Comparison of ENCODE assay signal across 8 cellular contexts in the genomic region with DNA sequence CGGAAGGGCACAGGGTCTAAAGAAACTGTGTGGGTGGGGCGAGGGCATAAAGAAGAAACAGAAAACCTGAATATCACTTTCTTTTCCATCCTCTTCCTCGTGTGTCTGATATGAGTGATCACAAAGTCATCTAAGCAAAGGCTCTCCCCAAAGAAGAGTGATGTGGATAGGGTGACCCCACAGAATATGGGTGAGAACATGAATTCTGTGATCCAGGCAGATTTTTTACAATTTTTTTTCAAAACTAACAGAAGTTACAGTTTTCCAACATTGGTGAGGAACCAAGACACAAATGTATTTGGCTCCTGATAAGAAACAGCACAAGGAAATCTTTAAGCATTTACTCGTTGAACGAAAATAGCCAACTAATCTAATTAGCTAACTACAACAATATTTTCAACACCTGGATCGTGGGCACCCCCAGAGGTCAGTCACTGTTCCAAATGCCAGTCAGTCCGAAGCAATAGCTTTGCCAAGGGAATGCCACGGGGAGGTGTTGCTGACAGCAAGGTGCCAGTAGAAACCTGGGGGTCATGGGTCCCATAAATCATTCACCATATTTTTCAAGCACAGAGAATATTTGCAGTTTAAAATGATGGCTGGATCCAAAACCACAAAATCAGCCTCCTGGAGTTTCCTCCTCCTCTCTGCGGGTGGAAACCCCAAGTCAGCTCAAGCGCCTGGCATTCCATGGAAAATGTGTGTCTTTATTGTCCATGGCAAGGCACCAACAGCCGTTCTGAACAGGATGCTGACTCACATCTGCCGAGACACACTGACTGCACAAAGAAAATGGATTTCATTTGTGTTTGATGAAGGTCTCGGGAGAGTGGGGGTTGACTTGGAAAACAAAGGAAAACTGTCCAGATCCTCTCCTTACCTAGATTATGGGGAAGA. TPM values are rescaled to one million over a fixed set of nuclear protein-coding genes. Genes with fewer than 3 reads are reported as not detected.
DNase-seq lines count a peak whose midpoint lies in the region; ATAC-seq and TF ChIP-seq lines count a peak whose summit lies in the region.

No MANE protein-coding gene starts in this region.

- H3K9ac ChIP-seq in skeletal muscle tissue (ENCODE audit: low read depth in 1 of 3, low read length in 3 of 3) = peak overlapping the region; percentile 1 to 28 (median 26)

- no peaks in the 10 kb centered on the region for H3K9me3 ChIP-seq in skeletal muscle tissue (ENCODE audit: control insufficient read depth in 3 of 3, low read length in 3 of 3)

- ATAC-seq in HG02610 (IDR thresholded peaks at IDR 0.05; ENCODE audit: unreplicated experiment) = no peak

- peaks cover 0 to 9% (median 2%) of the 10 kb centered on the region in 3 donors for H3K36me3 ChIP-seq in skeletal muscle tissue (ENCODE audit: control insufficient read depth in 3 of 3, insufficient read depth in 3 of 3, low read length in 3 of 3)

- H3K4me3 ChIP-seq in WI38 (ENCODE audit: low read depth, low read length) = peak overlapping the region; percentile 32; the same call in 1 of the 2 replicates
- H3K4me3 ChIP-seq in skeletal muscle tissue (ENCODE audit: low read length in 3 of 3) = peak overlapping the region; percentile 10 to 55 (median 41)

- peak overlapping the region; percentile 93 for H3K27ac ChIP-seq in skeletal muscle tissue (ENCODE audit: low read depth, low read length)

- no peaks in the 10 kb centered on the region for H3K27me3 ChIP-seq in skeletal muscle tissue (ENCODE audit: control insufficient read depth in 3 of 3, insufficient read depth in 3 of 3, low read length in 3 of 3)

- intact Hi-C loops in cardiac septum (cut with DNase I) = loop anchor here (2.0 to 5.0 kb wide), 2 partner anchors 26 to 56 kb away; a partner anchor contains a TSS

- peaks cover 58 to 63% (median 60%) of the 10 kb centered on the region in 3 donors for H3K4me1 ChIP-seq in skeletal muscle tissue (ENCODE audit: control insufficient read depth in 3 of 3, insufficient read depth in 3 of 3, low read length in 3 of 3)

- TF ChIP-seq CTCF in WI38 (IDR thresholded peaks at IDR 0.05; ENCODE audit: low read depth, low read length) = no peak

- DNase-seq in 8988T (peak; percentile 26), HCEC 1CT (peak; percentile 98), cardiac septum (ENCODE audit: low spot score) (peak; percentile 79), SIG-M5 (lab: John Stamatoyannopoulos, UW) (no peak)
- no peak for DNase-seq in stimulated activated CD8-positive, alpha-beta memory T cell treated with anti-CD3 and anti-CD28 coated beads, Interleukin-4, amount 100 ng/mL, for 48 hours

RNA-seq across cellular contexts. Expression of a gene that starts 26.7 kb away (rescaled TPM):
- 177 TPM for total RNA-seq in cardiac septum
- 631 TPM for total RNA-seq in skeletal muscle tissue

Comparison
In these comparisons a context has a peak if more than half of its experiments do, and no peak if none do; other contexts are left out.
1. DNase-seq: peak in 8988T (single experiment), HCEC 1CT (single experiment) and cardiac septum (single experiment); none in stimulated activated CD8-positive, alpha-beta memory T cell treated with anti-CD3 and anti-CD28 coated beads, Interleukin-4, amount 100 ng/mL, for 48 hours (single experiment) and SIG-M5 (single experiment).